ENCODE assay signal across 21 cellular contexts in genomic region chr15:29289179-29289578, GRCh38.
"Had no signal": no experiment of that assay in that cellular context is flagged by ENCODE, and none has a peak within 500 bp of the region (broad histone marks: within the 10 kb centered on the region; RNA-seq: fewer than 3 reads in every experiment).

No MANE protein-coding gene starts in this region.

- H3K27me3 ChIP-seq: gastrocnemius medialis, right lobe of liver had no signal

- H3K27ac Mint-ChIP-seq: naive thymus-derived CD4-positive, alpha-beta T cell; nephron progenitor cell; stimulated activated memory B cell treated with anti-CD40 and anti-IgM and Interleukin-4, amounts not matched to agents 10 μg/mL and 1 μg/mL and 100 μg/mL, for 72 hours; stimulated activated naive CD8-positive, alpha-beta T cell treated with anti-CD3 and anti-CD28 coated beads, Interleukin-15, Interleukin-2, amounts not matched to agents 100 ng/mL and 50 ng/mL, for 24 hours had no signal

- H3K4me1 Mint-ChIP-seq: naive thymus-derived CD4-positive, alpha-beta T cell; stimulated activated memory B cell treated with anti-CD40 and anti-IgM and Interleukin-4, amounts not matched to agents 10 μg/mL and 1 μg/mL and 100 μg/mL, for 72 hours had no signal

- H3K9me3 ChIP-seq: gastrocnemius medialis, heart right ventricle, prostate gland, right lobe of liver, tibial artery had no signal

- H3K27ac ChIP-seq: coronary artery, gastrocnemius medialis, heart right ventricle, parathyroid adenoma, prostate gland, right lobe of liver, spleen, tibial artery had no signal

- FAIRE-seq: islet of Langerhans had no signal

- H3K4me3 Mint-ChIP-seq: naive thymus-derived CD4-positive, alpha-beta T cell; nephron progenitor cell; stimulated activated memory B cell treated with anti-CD40 and anti-IgM and Interleukin-4, amounts not matched to agents 10 μg/mL and 1 μg/mL and 100 μg/mL, for 72 hours; stimulated activated naive CD8-positive, alpha-beta T cell treated with anti-CD3 and anti-CD28 coated beads, Interleukin-15, Interleukin-2, amounts not matched to agents 100 ng/mL and 50 ng/mL, for 24 hours had no signal

- H3K4me1 ChIP-seq: gastrocnemius medialis, heart right ventricle, parathyroid adenoma, prostate gland, right lobe of liver, spleen, tibial artery had no signal

- H3K4me3 ChIP-seq: coronary artery, gastrocnemius medialis, heart right ventricle, prostate gland, right lobe of liver, spleen, tibial artery had no signal

- H3K36me3 ChIP-seq: gastrocnemius medialis, heart right ventricle, prostate gland, right lobe of liver, spleen, tibial artery had no signal

- H3K9me3 Mint-ChIP-seq: naive thymus-derived CD4-positive, alpha-beta T cell; nephron progenitor cell; stimulated activated memory B cell treated with anti-CD40 and anti-IgM and Interleukin-4, amounts not matched to agents 10 μg/mL and 1 μg/mL and 100 μg/mL, for 72 hours; stimulated activated naive CD8-positive, alpha-beta T cell treated with anti-CD3 and anti-CD28 coated beads, Interleukin-15, Interleukin-2, amounts not matched to agents 100 ng/mL and 50 ng/mL, for 24 hours had no signal

- H3K36me3 Mint-ChIP-seq: stimulated activated memory B cell treated with anti-CD40 and anti-IgM and Interleukin-4, amounts not matched to agents 10 μg/mL and 1 μg/mL and 100 μg/mL, for 72 hours had no signal

- ATAC-seq: esophagus mucosa; gastrocnemius medialis; heart right ventricle; left lobe of liver; naive thymus-derived CD4-positive, alpha-beta T cell; right lobe of liver; stimulated activated memory B cell treated with anti-CD40 and anti-IgM and Interleukin-4, amounts not matched to agents 10 μg/mL and 1 μg/mL and 100 μg/mL, for 72 hours had no signal

- DNase-seq: effector CD8-positive, alpha-beta T cell; gastrocnemius medialis; heart right ventricle; hypothalamus; mammary epithelial cell; naive thymus-derived CD4-positive, alpha-beta T cell; nephron progenitor cell; right lobe of liver; spleen; stimulated activated CD4-positive, alpha-beta T cell treated with anti-CD3 and anti-CD28 coated beads, Interleukin-15, amount 100 ng/mL, for 24 hours; stimulated activated CD4-positive, alpha-beta T cell treated with anti-CD3 and anti-CD28 coated beads, Interleukin-1b, Interleukin-23, amount 100 ng/mL, for 48 hours; stimulated activated CD4-positive, alpha-beta T cell treated with anti-CD3 and anti-CD28 coated beads, Interleukin-4, amount 100 ng/mL, for 24 hours; tibial artery had no signal
